ENCODE assay signal across 1 cellular context in the genomic region with DNA sequence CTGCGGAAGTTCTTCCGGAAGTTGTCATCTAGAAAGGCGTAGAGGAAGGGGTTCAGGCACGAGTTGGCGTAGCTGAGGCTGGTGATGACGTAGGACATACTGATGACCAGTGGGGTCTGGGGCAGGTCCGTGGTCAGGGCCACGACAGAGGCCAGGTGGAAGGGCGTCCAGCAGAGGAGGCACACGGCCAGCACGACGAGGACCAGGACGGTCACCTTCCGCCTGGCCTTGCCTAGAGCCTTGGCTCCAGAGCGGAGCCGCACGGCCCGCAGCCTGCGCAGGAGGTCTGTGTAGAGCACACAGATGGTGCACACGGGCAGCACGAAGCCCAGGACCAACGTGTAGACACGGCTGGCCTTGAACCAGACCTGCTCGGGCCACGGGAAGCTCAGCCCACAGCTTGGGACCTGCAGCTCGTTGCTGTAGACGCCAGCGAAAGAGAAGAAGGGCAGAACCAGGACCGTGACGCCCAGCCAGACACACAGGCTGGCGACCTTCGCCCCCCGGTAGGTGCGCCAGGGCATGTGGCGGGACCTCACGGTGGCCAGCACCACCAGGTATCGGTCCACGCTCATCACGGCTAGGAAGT.
TF ChIP-seq lines count a peak whose summit lies in the region.

No MANE protein-coding gene starts in this region.

TF ChIP-seq in GM23338, 12 proteins besides CTCF, POLR2A, EP300 and RAD21 (continued from another document):
- TF ChIP-seq, protein P1, sequence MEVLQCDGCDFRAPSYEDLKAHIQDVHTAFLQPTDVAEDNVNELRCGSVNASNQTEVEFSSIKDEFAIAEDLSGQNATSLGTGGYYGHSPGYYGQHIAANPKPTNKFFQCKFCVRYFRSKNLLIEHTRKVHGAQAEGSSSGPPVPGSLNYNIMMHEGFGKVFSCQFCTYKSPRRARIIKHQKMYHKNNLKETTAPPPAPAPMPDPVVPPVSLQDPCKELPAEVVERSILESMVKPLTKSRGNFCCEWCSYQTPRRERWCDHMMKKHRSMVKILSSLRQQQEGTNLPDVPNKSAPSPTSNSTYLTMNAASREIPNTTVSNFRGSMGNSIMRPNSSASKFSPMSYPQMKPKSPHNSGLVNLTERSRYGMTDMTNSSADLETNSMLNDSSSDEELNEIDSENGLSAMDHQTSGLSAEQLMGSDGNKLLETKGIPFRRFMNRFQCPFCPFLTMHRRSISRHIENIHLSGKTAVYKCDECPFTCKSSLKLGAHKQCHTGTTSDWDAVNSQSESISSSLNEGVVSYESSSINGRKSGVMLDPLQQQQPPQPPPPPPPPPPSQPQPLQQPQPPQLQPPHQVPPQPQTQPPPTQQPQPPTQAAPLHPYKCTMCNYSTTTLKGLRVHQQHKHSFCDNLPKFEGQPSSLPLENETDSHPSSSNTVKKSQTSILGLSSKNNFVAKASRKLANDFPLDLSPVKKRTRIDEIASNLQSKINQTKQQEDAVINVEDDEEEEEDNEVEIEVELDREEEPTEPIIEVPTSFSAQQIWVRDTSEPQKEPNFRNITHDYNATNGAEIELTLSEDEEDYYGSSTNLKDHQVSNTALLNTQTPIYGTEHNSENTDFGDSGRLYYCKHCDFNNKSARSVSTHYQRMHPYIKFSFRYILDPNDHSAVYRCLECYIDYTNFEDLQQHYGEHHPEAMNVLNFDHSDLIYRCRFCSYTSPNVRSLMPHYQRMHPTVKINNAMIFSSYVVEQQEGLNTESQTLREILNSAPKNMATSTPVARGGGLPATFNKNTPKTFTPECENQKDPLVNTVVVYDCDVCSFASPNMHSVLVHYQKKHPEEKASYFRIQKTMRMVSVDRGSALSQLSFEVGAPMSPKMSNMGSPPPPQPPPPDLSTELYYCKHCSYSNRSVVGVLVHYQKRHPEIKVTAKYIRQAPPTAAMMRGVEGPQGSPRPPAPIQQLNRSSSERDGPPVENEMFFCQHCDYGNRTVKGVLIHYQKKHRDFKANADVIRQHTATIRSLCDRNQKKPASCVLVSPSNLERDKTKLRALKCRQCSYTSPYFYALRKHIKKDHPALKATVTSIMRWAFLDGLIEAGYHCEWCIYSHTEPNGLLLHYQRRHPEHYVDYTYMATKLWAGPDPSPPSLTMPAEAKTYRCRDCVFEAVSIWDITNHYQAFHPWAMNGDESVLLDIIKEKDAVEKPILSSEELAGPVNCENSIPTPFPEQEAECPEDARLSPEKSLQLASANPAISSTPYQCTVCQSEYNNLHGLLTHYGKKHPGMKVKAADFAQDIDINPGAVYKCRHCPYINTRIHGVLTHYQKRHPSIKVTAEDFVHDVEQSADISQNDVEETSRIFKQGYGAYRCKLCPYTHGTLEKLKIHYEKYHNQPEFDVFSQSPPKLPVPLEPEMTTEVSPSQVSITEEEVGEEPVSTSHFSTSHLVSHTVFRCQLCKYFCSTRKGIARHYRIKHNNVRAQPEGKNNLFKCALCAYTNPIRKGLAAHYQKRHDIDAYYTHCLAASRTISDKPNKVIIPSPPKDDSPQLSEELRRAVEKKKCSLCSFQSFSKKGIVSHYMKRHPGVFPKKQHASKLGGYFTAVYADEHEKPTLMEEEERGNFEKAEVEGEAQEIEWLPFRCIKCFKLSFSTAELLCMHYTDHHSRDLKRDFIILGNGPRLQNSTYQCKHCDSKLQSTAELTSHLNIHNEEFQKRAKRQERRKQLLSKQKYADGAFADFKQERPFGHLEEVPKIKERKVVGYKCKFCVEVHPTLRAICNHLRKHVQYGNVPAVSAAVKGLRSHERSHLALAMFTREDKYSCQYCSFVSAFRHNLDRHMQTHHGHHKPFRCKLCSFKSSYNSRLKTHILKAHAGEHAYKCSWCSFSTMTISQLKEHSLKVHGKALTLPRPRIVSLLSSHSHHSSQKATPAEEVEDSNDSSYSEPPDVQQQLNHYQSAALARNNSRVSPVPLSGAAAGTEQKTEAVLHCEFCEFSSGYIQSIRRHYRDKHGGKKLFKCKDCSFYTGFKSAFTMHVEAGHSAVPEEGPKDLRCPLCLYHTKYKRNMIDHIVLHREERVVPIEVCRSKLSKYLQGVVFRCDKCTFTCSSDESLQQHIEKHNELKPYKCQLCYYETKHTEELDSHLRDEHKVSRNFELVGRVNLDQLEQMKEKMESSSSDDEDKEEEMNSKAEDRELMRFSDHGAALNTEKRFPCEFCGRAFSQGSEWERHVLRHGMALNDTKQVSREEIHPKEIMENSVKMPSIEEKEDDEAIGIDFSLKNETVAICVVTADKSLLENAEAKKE (CRISPR knock-in tag; IDR thresholded peaks at IDR 0.05): no peak
- TF ChIP-seq CREB1 (CRISPR knock-in tag; IDR thresholded peaks at IDR 0.05; ENCODE audit: low read depth) (no peak), EZH2phosphoT487 (IDR thresholded peaks at IDR 0.05; ENCODE audit: unreplicated experiment) (no peak), ZNF331 (CRISPR knock-in tag; IDR thresholded peaks at IDR 0.05; ENCODE audit: low read depth) (no peak), REST (IDR thresholded peaks at IDR 0.05; ENCODE audit: unreplicated experiment) (no peak), JUNB (IDR thresholded peaks at IDR 0.05; ENCODE audit: unreplicated experiment) (no peak), EZH2 (IDR thresholded peaks at IDR 0.05; ENCODE audit: low read depth, unreplicated experiment) (no peak), POLR2AphosphoS5 (IDR thresholded peaks at IDR 0.05; ENCODE audit: low read depth) (no peak), NANOG (IDR thresholded peaks at IDR 0.05; ENCODE audit: borderline replicate concordance) (no peak)
- TF ChIP-seq, protein P2, sequence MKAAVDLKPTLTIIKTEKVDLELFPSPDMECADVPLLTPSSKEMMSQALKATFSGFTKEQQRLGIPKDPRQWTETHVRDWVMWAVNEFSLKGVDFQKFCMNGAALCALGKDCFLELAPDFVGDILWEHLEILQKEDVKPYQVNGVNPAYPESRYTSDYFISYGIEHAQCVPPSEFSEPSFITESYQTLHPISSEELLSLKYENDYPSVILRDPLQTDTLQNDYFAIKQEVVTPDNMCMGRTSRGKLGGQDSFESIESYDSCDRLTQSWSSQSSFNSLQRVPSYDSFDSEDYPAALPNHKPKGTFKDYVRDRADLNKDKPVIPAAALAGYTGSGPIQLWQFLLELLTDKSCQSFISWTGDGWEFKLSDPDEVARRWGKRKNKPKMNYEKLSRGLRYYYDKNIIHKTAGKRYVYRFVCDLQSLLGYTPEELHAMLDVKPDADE (IDR thresholded peaks at IDR 0.05): no peak
